10 cellular contexts compared by ENCODE assay signal in genomic region chr19:40826312-40826698, GRCh38. TPM values are rescaled to one million over a fixed set of nuclear protein-coding genes. Genes with fewer than 3 reads are reported as not detected.
A peak's percentile ranks its signal among the peaks of the same experiment; 100 is the strongest.
DNase-seq lines count a peak whose midpoint lies in the region; ATAC-seq and TF ChIP-seq lines count a peak whose summit lies in the region.
"Not testable (repeated sequence)": the region's sequence is repeated elsewhere in the genome, so short reads cannot be mapped to it uniquely, and the experiment has no call there.
"Had no signal": no experiment of that assay in that cellular context is flagged by ENCODE, and none has a peak within 500 bp of the region (broad histone marks: within the 10 kb centered on the region; RNA-seq: fewer than 3 reads in every experiment).

No MANE protein-coding gene starts in this region.

- TF ChIP-seq CTCF in GM23338 (conservative IDR thresholded peaks at IDR 0.05; ENCODE audit: low read depth in 2 of 2); neutrophil (IDR thresholded peaks at IDR 0.05): not testable (repeated sequence)

- H3F3A ChIP-seq in GM23338 (replicated peaks; ENCODE audit: low read depth) = not testable (repeated sequence)

- H3K79me2 ChIP-seq in GM23338 (replicated peaks; ENCODE audit: insufficient read depth) = not testable (repeated sequence)

- not testable (repeated sequence) for H3K9me3 Mint-ChIP-seq in CD4-positive, CD25-positive, alpha-beta regulatory T cell; GM23338; T-helper 2 cell treated with Interferon-gamma antibody and Interleukin-4, amounts not matched to agents 5 μg/mL and 100 μg/mL, for 36 hours; activated CD8-positive, alpha-beta T cell treated with anti-CD3 and anti-CD28 coated beads, Interleukin-2, amount 10 ng/mL, durations not matched to agents 7 days and 5 days (ENCODE audit: insufficient read depth); activated naive CD8-positive, alpha-beta T cell treated with anti-CD3 and anti-CD28 coated beads, Interleukin-2, amount 10 ng/mL, durations not matched to agents 7 days and 5 days

- CTCF ChIA-PET in activated CD8-positive, alpha-beta T cell treated with anti-CD3 and anti-CD28 coated beads, Interleukin-2, amount 10 ng/mL, durations not matched to agents 7 days and 5 days (lab: Charles Lee) = not testable (repeated sequence)

- not testable (repeated sequence) for H3K36me3 ChIP-seq in CD4-positive, CD25-positive, alpha-beta regulatory T cell (ENCODE audit: control insufficient read depth, insufficient read depth, low read length); GM23338 (ENCODE audit: insufficient read depth); neutrophil

- H3K27me3 Mint-ChIP-seq in CD4-positive, CD25-positive, alpha-beta regulatory T cell; T-helper 2 cell treated with Interferon-gamma antibody and Interleukin-4, amounts not matched to agents 5 μg/mL and 100 μg/mL, for 36 hours (ENCODE audit: low read depth); activated CD8-positive, alpha-beta T cell treated with anti-CD3 and anti-CD28 coated beads, Interleukin-2, amount 10 ng/mL, durations not matched to agents 7 days and 5 days (ENCODE audit: low read depth); activated naive CD8-positive, alpha-beta T cell treated with anti-CD3 and anti-CD28 coated beads, Interleukin-2, amount 10 ng/mL, durations not matched to agents 7 days and 5 days: not testable (repeated sequence)
- H3K27me3 Mint-ChIP-seq in GM23338 (ENCODE audit: insufficient read depth, low read depth, poor library complexity) = peaks cover 14% of the 10 kb centered on the region

- H3K4me3 ChIP-seq in CD4-positive, CD25-positive, alpha-beta regulatory T cell (ENCODE audit: low read depth, low read length); GM23338; neutrophil (ENCODE audit: low read depth in 1 of 2, low read length in 1 of 2): not testable (repeated sequence)

- DNase-seq in CD4-positive, CD25-positive, alpha-beta regulatory T cell; GM23338 (ENCODE audit: low spot score); T-helper 2 cell treated with Interferon-gamma antibody and Interleukin-4, amounts not matched to agents 5 μg/mL and 100 μg/mL, for 36 hours (ENCODE audit: low spot score); activated CD8-positive, alpha-beta T cell treated with anti-CD3 and anti-CD28 coated beads, Interleukin-2, amount 10 ng/mL, durations not matched to agents 7 days and 5 days; activated naive CD8-positive, alpha-beta T cell treated with anti-CD3 and anti-CD28 coated beads, Interleukin-2, amount 10 ng/mL, durations not matched to agents 7 days and 5 days: not testable (repeated sequence)
- peak; percentile 2 for DNase-seq in mucosa of gallbladder (ENCODE audit: low spot score)

- H3K27ac Mint-ChIP-seq in CD4-positive, CD25-positive, alpha-beta regulatory T cell = peak overlapping the region; percentile 22 to 94 (median 94)
- not testable (repeated sequence) for H3K27ac Mint-ChIP-seq in GM23338
- H3K27ac Mint-ChIP-seq in T-helper 2 cell treated with Interferon-gamma antibody and Interleukin-4, amounts not matched to agents 5 μg/mL and 100 μg/mL, for 36 hours = peak overlapping the region; percentile 62
- peak overlapping the region; percentile 66 for H3K27ac Mint-ChIP-seq in activated CD8-positive, alpha-beta T cell treated with anti-CD3 and anti-CD28 coated beads, Interleukin-2, amount 10 ng/mL, durations not matched to agents 7 days and 5 days
- H3K27ac Mint-ChIP-seq in activated naive CD8-positive, alpha-beta T cell treated with anti-CD3 and anti-CD28 coated beads, Interleukin-2, amount 10 ng/mL, durations not matched to agents 7 days and 5 days = peak overlapping the region; percentile 75

- H3K27ac ChIP-seq in CD4-positive, CD25-positive, alpha-beta regulatory T cell (ENCODE audit: insufficient read depth, low read length, poor library complexity, severe bottlenecking) = peak overlapping the region; percentile 34
- H3K27ac ChIP-seq in GM23338 (ENCODE audit: low read depth) = not testable (repeated sequence)
- peak overlapping the region; percentile 98 for H3K27ac ChIP-seq in neutrophil

- H3K4me1 Mint-ChIP-seq in CD4-positive, CD25-positive, alpha-beta regulatory T cell = peaks cover 7 to 30% (median 11%) of the 10 kb centered on the region in 4 donors
- H3K4me1 Mint-ChIP-seq in GM23338 = not testable (repeated sequence)
- H3K4me1 Mint-ChIP-seq in T-helper 2 cell treated with Interferon-gamma antibody and Interleukin-4, amounts not matched to agents 5 μg/mL and 100 μg/mL, for 36 hours (ENCODE audit: low read depth) = peaks cover 13% of the 10 kb centered on the region
- H3K4me1 Mint-ChIP-seq in activated CD8-positive, alpha-beta T cell treated with anti-CD3 and anti-CD28 coated beads, Interleukin-2, amount 10 ng/mL, durations not matched to agents 7 days and 5 days (ENCODE audit: low read depth) = peaks cover 34% of the 10 kb centered on the region
- peaks cover 17% of the 10 kb centered on the region for H3K4me1 Mint-ChIP-seq in activated naive CD8-positive, alpha-beta T cell treated with anti-CD3 and anti-CD28 coated beads, Interleukin-2, amount 10 ng/mL, durations not matched to agents 7 days and 5 days

- POLR2A ChIA-PET in activated CD8-positive, alpha-beta T cell treated with anti-CD3 and anti-CD28 coated beads, Interleukin-2, amount 10 ng/mL, durations not matched to agents 7 days and 5 days (lab: Charles Lee); activated naive CD8-positive, alpha-beta T cell treated with anti-CD3 and anti-CD28 coated beads, Interleukin-2, amount 10 ng/mL, durations not matched to agents 7 days and 5 days (lab: Charles Lee): not testable (repeated sequence)

- not testable (repeated sequence) for H3K9me3 ChIP-seq in CD4-positive, CD25-positive, alpha-beta regulatory T cell (ENCODE audit: control insufficient read depth in 2 of 2, low read length in 2 of 2); neutrophil

- H3K4me2 ChIP-seq in GM23338 = not testable (repeated sequence)

- H2AFZ ChIP-seq in GM23338 = not testable (repeated sequence)

- H3K4me1 ChIP-seq in CD4-positive, CD25-positive, alpha-beta regulatory T cell (ENCODE audit: control insufficient read depth, insufficient read depth, low read length, poor library complexity, severe bottlenecking); GM23338 (ENCODE audit: insufficient read depth): not testable (repeated sequence)
- H3K4me1 ChIP-seq in neutrophil (ENCODE audit: control insufficient read depth in 1 of 2, insufficient read depth in 1 of 2, low read depth in 1 of 2, low read length in 1 of 2) = peaks cover 47 to 57% of the 10 kb centered on the region in 2 experiments

- H4K20me1 ChIP-seq in GM23338 (replicated peaks; ENCODE audit: insufficient read depth) = not testable (repeated sequence)

- not testable (repeated sequence) for ATAC-seq in CD4-positive, CD25-positive, alpha-beta regulatory T cell (ENCODE audit: low read depth in 2 of 2); activated CD8-positive, alpha-beta T cell treated with anti-CD3 and anti-CD28 coated beads, Interleukin-2, amount 10 ng/mL, durations not matched to agents 7 days and 5 days; activated naive CD8-positive, alpha-beta T cell treated with anti-CD3 and anti-CD28 coated beads, Interleukin-2, amount 10 ng/mL, durations not matched to agents 7 days and 5 days (ENCODE audit: low read depth)
- ATAC-seq in GM23338 = peak; percentile 66

- not testable (repeated sequence) for H3K27me3 ChIP-seq in CD4-positive, CD25-positive, alpha-beta regulatory T cell (ENCODE audit: control insufficient read depth, insufficient read depth, low read length); GM23338 (ENCODE audit: insufficient read depth); neutrophil

- peaks cover 27% of the 10 kb centered on the region for H3K36me3 Mint-ChIP-seq in CD4-positive, CD25-positive, alpha-beta regulatory T cell
- not testable (repeated sequence) for H3K36me3 Mint-ChIP-seq in GM23338 (ENCODE audit: low read depth)
- peaks cover 12% of the 10 kb centered on the region for H3K36me3 Mint-ChIP-seq in T-helper 2 cell treated with Interferon-gamma antibody and Interleukin-4, amounts not matched to agents 5 μg/mL and 100 μg/mL, for 36 hours (ENCODE audit: low read depth)
- peaks cover 17% of the 10 kb centered on the region for H3K36me3 Mint-ChIP-seq in activated CD8-positive, alpha-beta T cell treated with anti-CD3 and anti-CD28 coated beads, Interleukin-2, amount 10 ng/mL, durations not matched to agents 7 days and 5 days (ENCODE audit: low read depth)
- peaks cover 15% of the 10 kb centered on the region for H3K36me3 Mint-ChIP-seq in activated naive CD8-positive, alpha-beta T cell treated with anti-CD3 and anti-CD28 coated beads, Interleukin-2, amount 10 ng/mL, durations not matched to agents 7 days and 5 days

- peak overlapping the region in 3 of 4 donors; percentile 47 to 66 (median 50) for H3K4me3 Mint-ChIP-seq in CD4-positive, CD25-positive, alpha-beta regulatory T cell
- H3K4me3 Mint-ChIP-seq in GM23338; T-helper 2 cell treated with Interferon-gamma antibody and Interleukin-4, amounts not matched to agents 5 μg/mL and 100 μg/mL, for 36 hours; activated CD8-positive, alpha-beta T cell treated with anti-CD3 and anti-CD28 coated beads, Interleukin-2, amount 10 ng/mL, durations not matched to agents 7 days and 5 days: not testable (repeated sequence)
- H3K4me3 Mint-ChIP-seq in activated naive CD8-positive, alpha-beta T cell treated with anti-CD3 and anti-CD28 coated beads, Interleukin-2, amount 10 ng/mL, durations not matched to agents 7 days and 5 days = peak overlapping the region; percentile 18

- not testable (repeated sequence) for H3K9me2 ChIP-seq in GM23338 (ENCODE audit: insufficient read depth)

RNA-seq across cellular contexts. Expression of gene CYP2A6, which starts 23.9 kb away (rescaled TPM):
- total RNA-seq in CD4-positive, CD25-positive, alpha-beta regulatory T cell = not detected
- not detected for polyA plus RNA-seq in CD4-positive, CD25-positive, alpha-beta regulatory T cell
- not detected in 2 replicates for total RNA-seq in GM23338 (2014; rRNA removed; shearing (Covaris generic))
- 0.39 TPM in 1 of 2 replicates, not detected in the other for polyA plus RNA-seq in GM23338 (2016; fragmentation: Nextera tagmentation; extraction: Ambion mirVana)
- not detected for total RNA-seq in activated CD8-positive, alpha-beta T cell treated with anti-CD3 and anti-CD28 coated beads, Interleukin-2, amount 10 ng/mL, durations not matched to agents 7 days and 5 days
- under 1 TPM; 0.28 to 0.55 TPM for total RNA-seq in activated naive CD8-positive, alpha-beta T cell treated with anti-CD3 and anti-CD28 coated beads, Interleukin-2, amount 10 ng/mL, durations not matched to agents 7 days and 5 days
- 1.9 TPM for total RNA-seq in mucosa of gallbladder
- total RNA-seq: Calu3, Peyer's patch had no signal
- polyA plus RNA-seq: BJ had no signal

RNA-seq across cellular contexts. Expression of gene EGLN2, which starts 27.3 kb away (rescaled TPM):
- 135 TPM for total RNA-seq in CD4-positive, CD25-positive, alpha-beta regulatory T cell
- polyA plus RNA-seq in CD4-positive, CD25-positive, alpha-beta regulatory T cell = 100 to 1,000 TPM; 159 to 191 (median 177) TPM
- total RNA-seq in GM23338 (2014; rRNA removed; shearing (Covaris generic)) = 98.3 and 118 TPM in 2 replicates
- polyA plus RNA-seq in GM23338 (2016; fragmentation: Nextera tagmentation; extraction: Ambion mirVana) = 55.8 and 59.9 TPM in 2 replicates
- total RNA-seq in activated CD8-positive, alpha-beta T cell treated with anti-CD3 and anti-CD28 coated beads, Interleukin-2, amount 10 ng/mL, durations not matched to agents 7 days and 5 days = 100 to 1,000 TPM; 121 to 126 TPM
- 100 to 1,000 TPM; 158 to 159 TPM for total RNA-seq in activated naive CD8-positive, alpha-beta T cell treated with anti-CD3 and anti-CD28 coated beads, Interleukin-2, amount 10 ng/mL, durations not matched to agents 7 days and 5 days
- total RNA-seq in mucosa of gallbladder = 114 TPM

RNA-seq across cellular contexts. Expression of gene RAB4B, which starts 48.3 kb away (rescaled TPM):
- total RNA-seq in CD4-positive, CD25-positive, alpha-beta regulatory T cell = 62.2 TPM
- 10 to 100 TPM; 72.8 to 89.3 (median 80.1) TPM for polyA plus RNA-seq in CD4-positive, CD25-positive, alpha-beta regulatory T cell
- 27.4 and 32.6 TPM in 2 replicates for total RNA-seq in GM23338 (2014; rRNA removed; shearing (Covaris generic))
- polyA plus RNA-seq in GM23338 (2016; fragmentation: Nextera tagmentation; extraction: Ambion mirVana) = 23.0 and 29.0 TPM in 2 replicates
- total RNA-seq in activated CD8-positive, alpha-beta T cell treated with anti-CD3 and anti-CD28 coated beads, Interleukin-2, amount 10 ng/mL, durations not matched to agents 7 days and 5 days = 10 to 100 TPM; 50.2 to 53.1 TPM
- total RNA-seq in activated naive CD8-positive, alpha-beta T cell treated with anti-CD3 and anti-CD28 coated beads, Interleukin-2, amount 10 ng/mL, durations not matched to agents 7 days and 5 days = 10 to 100 TPM; 53.1 to 57.7 TPM
- 54.4 TPM for total RNA-seq in mucosa of gallbladder

RNA-seq across cellular contexts. Expression of gene MIA, which starts 51.0 kb away (rescaled TPM):
- total RNA-seq in CD4-positive, CD25-positive, alpha-beta regulatory T cell = not detected
- not detected for polyA plus RNA-seq in CD4-positive, CD25-positive, alpha-beta regulatory T cell
- not detected in 2 replicates for total RNA-seq in GM23338 (2014; rRNA removed; shearing (Covaris generic))
- not detected in 2 replicates for polyA plus RNA-seq in GM23338 (2016; fragmentation: Nextera tagmentation; extraction: Ambion mirVana)
- total RNA-seq in activated CD8-positive, alpha-beta T cell treated with anti-CD3 and anti-CD28 coated beads, Interleukin-2, amount 10 ng/mL, durations not matched to agents 7 days and 5 days = not detected
- total RNA-seq in activated naive CD8-positive, alpha-beta T cell treated with anti-CD3 and anti-CD28 coated beads, Interleukin-2, amount 10 ng/mL, durations not matched to agents 7 days and 5 days = 1 to 10 TPM; 3.0 TPM
- total RNA-seq in mucosa of gallbladder = 4.5 TPM
- polyA plus RNA-seq: BJ had no signal

RNA-seq across cellular contexts. Expression of gene CYP2A7, which starts 55.7 kb away (rescaled TPM):
- not detected for total RNA-seq in CD4-positive, CD25-positive, alpha-beta regulatory T cell
- not detected for polyA plus RNA-seq in CD4-positive, CD25-positive, alpha-beta regulatory T cell
- total RNA-seq in GM23338 (2014; rRNA removed; shearing (Covaris generic)) = 4.8 TPM in 1 of 2 replicates, not detected in the other
- polyA plus RNA-seq in GM23338 (2016; fragmentation: Nextera tagmentation; extraction: Ambion mirVana) = not detected in 2 replicates
- total RNA-seq in activated CD8-positive, alpha-beta T cell treated with anti-CD3 and anti-CD28 coated beads, Interleukin-2, amount 10 ng/mL, durations not matched to agents 7 days and 5 days = not detected
- total RNA-seq in activated naive CD8-positive, alpha-beta T cell treated with anti-CD3 and anti-CD28 coated beads, Interleukin-2, amount 10 ng/mL, durations not matched to agents 7 days and 5 days = not detected
- 0.72 TPM for total RNA-seq in mucosa of gallbladder
- total RNA-seq: Calu3, Peyer's patch had no signal
- polyA plus RNA-seq: BJ had no signal
